29 cellular contexts compared by ENCODE assay signal in genomic region chr18:66562279-66562678, GRCh38. TPM values are rescaled to one million over a fixed set of nuclear protein-coding genes. Genes with fewer than 3 reads are reported as not detected.
"Had no signal": no experiment of that assay in that cellular context is flagged by ENCODE, and none has a peak within 500 bp of the region (broad histone marks: within the 10 kb centered on the region; RNA-seq: fewer than 3 reads in every experiment).

No MANE protein-coding gene starts in this region.

- H3K27ac Mint-ChIP-seq: mesothelial cell of epicardium; naive B cell; natural killer cell treated with Interleukin-12 subunit alpha and Interleukin-12 subunit beta and Interleukin-15 and Interleukin-18, amount 100 ng/mL, for 72 hours; progenitor cell of endocrine pancreas; stimulated activated memory B cell treated with anti-CD40 and anti-IgM and Interleukin-4, amounts not matched to agents 10 μg/mL and 1 μg/mL and 100 μg/mL, for 72 hours; stimulated activated naive CD8-positive, alpha-beta T cell treated with anti-CD3 and anti-CD28 coated beads, Interleukin-15, amount 100 ng/mL, for 72 hours had no signal

- H3K4me3 Mint-ChIP-seq: mesothelial cell of epicardium; naive B cell; natural killer cell treated with Interleukin-12 subunit alpha and Interleukin-12 subunit beta and Interleukin-15 and Interleukin-18, amount 100 ng/mL, for 72 hours; stimulated activated memory B cell treated with anti-CD40 and anti-IgM and Interleukin-4, amounts not matched to agents 10 μg/mL and 1 μg/mL and 100 μg/mL, for 72 hours; stimulated activated naive CD8-positive, alpha-beta T cell treated with anti-CD3 and anti-CD28 coated beads, Interleukin-15, amount 100 ng/mL, for 72 hours had no signal

- H3K36me3 ChIP-seq: left lung, lower lobe of right lung, ovary, right atrium auricular region, right lobe of liver, tibial nerve, upper lobe of left lung, vagina had no signal

- H3K9me3 ChIP-seq: left lung, lower lobe of right lung, ovary, right atrium auricular region, right lobe of liver, tibial nerve, upper lobe of left lung, vagina had no signal

- H3K4me3 ChIP-seq: left lung, lower lobe of right lung, ovary, right atrium auricular region, right lobe of liver, smooth muscle cell, tibial nerve, upper lobe of left lung, vagina had no signal

- ATAC-seq: left lung; lower lobe of right lung; natural killer cell treated with Interleukin-12 subunit alpha and Interleukin-12 subunit beta and Interleukin-15 and Interleukin-18, amount 100 ng/mL, for 72 hours; right lobe of liver; stimulated activated memory B cell treated with anti-CD40 and anti-IgM and Interleukin-4, amounts not matched to agents 10 μg/mL and 1 μg/mL and 100 μg/mL, for 72 hours; stimulated activated naive CD8-positive, alpha-beta T cell treated with anti-CD3 and anti-CD28 coated beads, Interleukin-15, amount 100 ng/mL, for 72 hours had no signal

- H3K27ac ChIP-seq: left lung, lower lobe of right lung, ovary, right atrium auricular region, right lobe of liver, tibial nerve, upper lobe of left lung, vagina had no signal

- H3K4me1 ChIP-seq: left lung, lower lobe of right lung, right atrium auricular region, right lobe of liver, upper lobe of left lung, vagina had no signal

- H3K4me1 Mint-ChIP-seq: mesothelial cell of epicardium; naive B cell; stimulated activated memory B cell treated with anti-CD40 and anti-IgM and Interleukin-4, amounts not matched to agents 10 μg/mL and 1 μg/mL and 100 μg/mL, for 72 hours; stimulated activated naive CD8-positive, alpha-beta T cell treated with anti-CD3 and anti-CD28 coated beads, Interleukin-15, amount 100 ng/mL, for 72 hours had no signal

- H3K4me2 ChIP-seq: smooth muscle cell had no signal

- H3K36me3 Mint-ChIP-seq: mesothelial cell of epicardium; naive B cell; natural killer cell treated with Interleukin-12 subunit alpha and Interleukin-12 subunit beta and Interleukin-15 and Interleukin-18, amount 100 ng/mL, for 72 hours; stimulated activated memory B cell treated with anti-CD40 and anti-IgM and Interleukin-4, amounts not matched to agents 10 μg/mL and 1 μg/mL and 100 μg/mL, for 72 hours had no signal

- H3K27me3 Mint-ChIP-seq: naive B cell; natural killer cell treated with Interleukin-12 subunit alpha and Interleukin-12 subunit beta and Interleukin-15 and Interleukin-18, amount 100 ng/mL, for 72 hours; progenitor cell of endocrine pancreas; stimulated activated memory B cell treated with anti-CD40 and anti-IgM and Interleukin-4, amounts not matched to agents 10 μg/mL and 1 μg/mL and 100 μg/mL, for 72 hours; stimulated activated naive CD8-positive, alpha-beta T cell treated with anti-CD3 and anti-CD28 coated beads, Interleukin-15, amount 100 ng/mL, for 72 hours had no signal

- H3K9me3 Mint-ChIP-seq: mesothelial cell of epicardium; naive B cell; stimulated activated memory B cell treated with anti-CD40 and anti-IgM and Interleukin-4, amounts not matched to agents 10 μg/mL and 1 μg/mL and 100 μg/mL, for 72 hours had no signal

- H3K27me3 ChIP-seq: left lung, ovary, right atrium auricular region, tibial nerve, upper lobe of left lung, vagina had no signal

- DNase-seq: hypothalamus; islet precursor cell; left lung; lower lobe of right lung; mammary epithelial cell; mesenchymal stem cell; naive B cell; ovary; right lobe of liver; stimulated activated CD4-positive, alpha-beta T cell treated with anti-CD3 and anti-CD28 coated beads, Interleukin-1b, Interleukin-23, amount 100 ng/mL, for 48 hours; stimulated activated CD4-positive, alpha-beta T cell treated with anti-CD3 and anti-CD28 coated beads, Interleukin-2, amount 100 ng/mL, for 48 hours; stimulated activated CD4-positive, alpha-beta T cell treated with anti-CD3 and anti-CD28 coated beads, Interleukin-4, amount 100 ng/mL, for 4 hours; stimulated activated CD8-positive, alpha-beta memory T cell treated with anti-CD3 and anti-CD28 coated beads, Interleukin-4, amount 100 ng/mL, for 48 hours; stimulated activated naive CD4-positive, alpha-beta T cell treated with Interleukin-2 at 50 U/mL for 16 hours; stimulated activated naive CD8-positive, alpha-beta T cell treated with anti-CD3 and anti-CD28 coated beads, Interleukin-15, amount 100 ng/mL, for 72 hours; substantia nigra; upper lobe of left lung had no signal

RNA-seq across cellular contexts. Expression of gene CDH19, which starts 41.6 kb away (rescaled TPM):
- total RNA-seq: kidney epithelial cell; mesothelial cell of epicardium; mononuclear cell; natural killer cell treated with Interleukin-12 subunit alpha and Interleukin-12 subunit beta and Interleukin-15 and Interleukin-18, amount 100 ng/mL, for 72 hours; progenitor cell of endocrine pancreas; pulmonary artery endothelial cell; renal cortical epithelial cell; smooth muscle cell had no signal
